Comparison of ENCODE assay signal across 1 cellular context in genomic region chr9:82346040-82346439, GRCh38.
A peak's percentile ranks its signal among the peaks of the same experiment; 100 is the strongest.
TF ChIP-seq lines count a peak whose summit lies in the region.

No MANE protein-coding gene starts in this region.

TF ChIP-seq in HepG2, 621 proteins besides CTCF, POLR2A, EP300 and RAD21:
- TF ChIP-seq ZNF260 (CRISPR knock-in tag; IDR thresholded peaks at IDR 0.05; ENCODE audit: borderline replicate concordance, low read depth): no peak
- TF ChIP-seq ZFP36 (IDR thresholded peaks at IDR 0.05; ENCODE audit: borderline replicate concordance, low read depth, low read length, partially characterized antibody): peak; percentile 65
